In the genomic region with DNA sequence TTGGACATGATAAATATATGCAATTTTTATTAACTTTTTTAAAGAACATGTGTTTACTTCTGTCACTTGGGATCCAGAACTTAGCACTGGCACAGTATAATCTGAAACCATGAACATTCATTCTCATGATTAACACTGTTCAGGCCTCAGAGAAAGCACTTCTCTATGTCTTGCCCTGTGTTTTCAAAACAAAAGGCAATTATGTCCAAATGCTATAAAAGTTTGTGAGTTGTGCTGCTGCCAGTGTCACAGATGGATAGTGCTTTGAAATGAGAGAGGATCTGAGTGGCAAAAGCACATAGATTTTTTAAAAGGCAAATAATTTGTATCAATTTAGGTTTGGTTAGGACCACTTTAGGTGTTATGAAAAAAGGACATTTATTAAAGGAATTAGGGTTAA, we compare ENCODE assay signal across 21 cellular contexts.
"Had no signal": no experiment of that assay in that cellular context is flagged by ENCODE, and none has a peak within 500 bp of the region (broad histone marks: within the 10 kb centered on the region; RNA-seq: fewer than 3 reads in every experiment).

No MANE protein-coding gene starts in this region.

- H3K4me2 ChIP-seq: hepatocyte had no signal

- H3K36me3 Mint-ChIP-seq: naive thymus-derived CD8-positive, alpha-beta T cell; stimulated activated naive B cell treated with anti-CD40 and anti-IgM and Interleukin-4, amounts not matched to agents 10 μg/mL and 1 μg/mL and 100 μg/mL, for 72 hours had no signal

- H2AFZ ChIP-seq: hepatocyte had no signal

- H3K4me1 ChIP-seq: esophagus muscularis mucosa, left lung, right lobe of liver, thyroid gland, upper lobe of left lung, uterus had no signal

- H3K27ac ChIP-seq: epithelial cell of prostate, esophagus muscularis mucosa, hepatocyte, left lung, ovary, right lobe of liver, thyroid gland, upper lobe of left lung, uterus had no signal

- H3K4me3 Mint-ChIP-seq: naive thymus-derived CD8-positive, alpha-beta T cell; stimulated activated naive B cell treated with anti-CD40 and anti-IgM and Interleukin-4, amounts not matched to agents 10 μg/mL and 1 μg/mL and 100 μg/mL, for 72 hours; stimulated activated naive CD8-positive, alpha-beta T cell treated with anti-CD3 and anti-CD28 coated beads, Interleukin-15, amount 100 ng/mL, for 72 hours had no signal

- H3K9me3 Mint-ChIP-seq: stimulated activated naive B cell treated with anti-CD40 and anti-IgM and Interleukin-4, amounts not matched to agents 10 μg/mL and 1 μg/mL and 100 μg/mL, for 72 hours had no signal

- DNase-seq: central memory CD4-positive, alpha-beta T cell; cortex of kidney; effector memory CD4-positive, alpha-beta T cell; islet precursor cell; left lung; mucosa of descending colon; naive thymus-derived CD8-positive, alpha-beta T cell; ovary; right lobe of liver; stimulated activated CD4-positive, alpha-beta T cell treated with anti-CD3 and anti-CD28 coated beads, Interleukin-2, amount 100 ng/mL, for 24 hours; stimulated activated CD4-positive, alpha-beta T cell treated with anti-CD3 and anti-CD28 coated beads, Interleukin-4, amount 100 ng/mL, for 4 hours; stimulated activated naive B cell treated with anti-CD40 and anti-IgM and Interleukin-4, amounts not matched to agents 10 μg/mL and 1 μg/mL and 100 μg/mL, for 72 hours; stimulated activated naive CD8-positive, alpha-beta T cell treated with anti-CD3 and anti-CD28 coated beads, Interleukin-15, amount 100 ng/mL, for 72 hours; thyroid gland; upper lobe of left lung; uterus had no signal

- H3K36me3 ChIP-seq: esophagus muscularis mucosa, left lung, ovary, right lobe of liver, thyroid gland, upper lobe of left lung, uterus had no signal

- H3K27ac Mint-ChIP-seq: naive thymus-derived CD8-positive, alpha-beta T cell; progenitor cell of endocrine pancreas; stimulated activated naive B cell treated with anti-CD40 and anti-IgM and Interleukin-4, amounts not matched to agents 10 μg/mL and 1 μg/mL and 100 μg/mL, for 72 hours; stimulated activated naive CD8-positive, alpha-beta T cell treated with anti-CD3 and anti-CD28 coated beads, Interleukin-15, amount 100 ng/mL, for 72 hours had no signal

- H3K9me3 ChIP-seq: esophagus muscularis mucosa, left lung, mucosa of descending colon, ovary, right lobe of liver, thyroid gland, upper lobe of left lung, uterus had no signal

- H3K4me3 ChIP-seq: esophagus muscularis mucosa, hepatocyte, left lung, lung, mucosa of descending colon, ovary, right lobe of liver, thyroid gland, upper lobe of left lung, uterus had no signal

- H3K4me1 Mint-ChIP-seq: naive thymus-derived CD8-positive, alpha-beta T cell; stimulated activated naive B cell treated with anti-CD40 and anti-IgM and Interleukin-4, amounts not matched to agents 10 μg/mL and 1 μg/mL and 100 μg/mL, for 72 hours; stimulated activated naive CD8-positive, alpha-beta T cell treated with anti-CD3 and anti-CD28 coated beads, Interleukin-15, amount 100 ng/mL, for 72 hours had no signal

- H3K27me3 Mint-ChIP-seq: naive thymus-derived CD8-positive, alpha-beta T cell; progenitor cell of endocrine pancreas; stimulated activated naive B cell treated with anti-CD40 and anti-IgM and Interleukin-4, amounts not matched to agents 10 μg/mL and 1 μg/mL and 100 μg/mL, for 72 hours; stimulated activated naive CD8-positive, alpha-beta T cell treated with anti-CD3 and anti-CD28 coated beads, Interleukin-15, amount 100 ng/mL, for 72 hours had no signal

- H3K79me2 ChIP-seq: hepatocyte had no signal

- H3K27me3 ChIP-seq: esophagus muscularis mucosa, hepatocyte, left lung, ovary, right lobe of liver, thyroid gland, upper lobe of left lung, uterus had no signal
